ENCODE assay signal across 9 cellular contexts in the genomic region with DNA sequence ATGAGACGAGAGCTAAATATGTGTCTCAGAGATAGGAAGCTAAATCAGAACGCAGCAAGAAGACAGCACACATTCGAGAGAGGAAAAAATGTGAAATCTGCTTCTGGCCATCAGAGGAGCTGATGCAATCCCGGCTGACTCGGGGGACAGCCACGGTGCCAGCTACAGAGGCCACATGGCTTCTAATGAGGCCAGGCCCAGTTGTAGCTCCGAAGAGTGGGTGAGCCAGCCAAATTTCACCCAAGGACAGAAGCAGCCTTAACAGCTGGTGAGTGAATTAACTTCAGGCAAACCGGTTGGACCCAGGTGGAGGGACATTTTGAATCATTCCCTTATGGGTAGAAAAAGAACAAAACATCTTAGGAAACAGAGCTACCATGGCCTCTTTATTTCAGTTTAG.
A peak's percentile ranks its signal among the peaks of the same experiment; 100 is the strongest.
DNase-seq lines count a peak whose midpoint lies in the region; ATAC-seq and TF ChIP-seq lines count a peak whose summit lies in the region.
"Had no signal": no experiment of that assay in that cellular context is flagged by ENCODE, and none has a peak within 500 bp of the region (broad histone marks: within the 10 kb centered on the region; RNA-seq: fewer than 3 reads in every experiment).

No MANE protein-coding gene starts in this region.

- no peaks in the 10 kb centered on the region for H3F3A ChIP-seq in neural progenitor cell (ENCODE audit: low read depth)

- peaks cover 21% of the 10 kb centered on the region for H3K9me3 Mint-ChIP-seq in neural progenitor cell
- peaks cover 5% of the 10 kb centered on the region for H3K9me3 Mint-ChIP-seq in progenitor cell of endocrine pancreas (ENCODE audit: low read depth)

- DNase-seq in DMS 273 (lab: John Stamatoyannopoulos, UW; ENCODE audit: unreplicated experiment) (peak; percentile 87), NCI-H446 (lab: John Stamatoyannopoulos, UW) (peak; percentile 62 to 81), neural progenitor cell (ENCODE audit: low spot score) (no peak), progenitor cell of endocrine pancreas (ENCODE audit: low spot score, unreplicated experiment) (no peak), SK-N-DZ (ENCODE audit: low spot score) (no peak)
- DNase-seq: NCI-H1105 had no signal

- no peaks in the 10 kb centered on the region for H3K9me3 ChIP-seq in neural progenitor cell (ENCODE audit: low read depth)

- H3K27me3 Mint-ChIP-seq in neural progenitor cell (ENCODE audit: insufficient read depth, low read depth) = peaks cover 2% of the 10 kb centered on the region
- peaks cover 3% of the 10 kb centered on the region for H3K27me3 Mint-ChIP-seq in progenitor cell of endocrine pancreas

- no peak overlapping the region for H3K27ac Mint-ChIP-seq in neural progenitor cell
- H3K27ac Mint-ChIP-seq in progenitor cell of endocrine pancreas = no peak overlapping the region

- H3K36me3 Mint-ChIP-seq in neural progenitor cell = peaks cover 3% of the 10 kb centered on the region
- H3K36me3 Mint-ChIP-seq in progenitor cell of endocrine pancreas (ENCODE audit: insufficient read depth) = peaks cover 1% of the 10 kb centered on the region

- H3K4me1 ChIP-seq in neural progenitor cell = no peaks in the 10 kb centered on the region
- H3K4me1 ChIP-seq: parathyroid adenoma had no signal

- no peaks in the 10 kb centered on the region for H3K36me3 ChIP-seq in neural progenitor cell

- no peak for TF ChIP-seq CTCF in neural progenitor cell (IDR thresholded peaks at IDR 0.05)
- no peak for TF ChIP-seq CTCF in progenitor cell of endocrine pancreas (IDR thresholded peaks at IDR 0.05; ENCODE audit: unreplicated experiment)

- H3K4me2 ChIP-seq in neural progenitor cell = no peak overlapping the region

- H3K4me3 Mint-ChIP-seq in neural progenitor cell = no peak overlapping the region
- no peak overlapping the region for H3K4me3 Mint-ChIP-seq in progenitor cell of endocrine pancreas (ENCODE audit: low read depth)

- H2AFZ ChIP-seq in neural progenitor cell (replicated peaks) = peak overlapping the region; percentile 48
- H2AFZ ChIP-seq: parathyroid adenoma had no signal

- no peak for ATAC-seq in HG03175 (IDR thresholded peaks at IDR 0.05; ENCODE audit: unreplicated experiment)

- peaks cover 3% of the 10 kb centered on the region for H3K4me1 Mint-ChIP-seq in neural progenitor cell
- H3K4me1 Mint-ChIP-seq in progenitor cell of endocrine pancreas (ENCODE audit: low read depth) = no peaks in the 10 kb centered on the region

- H3K9ac ChIP-seq in neural progenitor cell = no peak overlapping the region
- H3K9ac ChIP-seq: parathyroid adenoma had no signal

- no peaks in the 10 kb centered on the region for H3K79me2 ChIP-seq in neural progenitor cell (ENCODE audit: low read depth)
- H3K79me2 ChIP-seq: parathyroid adenoma had no signal

- H4K20me1 ChIP-seq in neural progenitor cell (ENCODE audit: low read depth) = no peaks in the 10 kb centered on the region

- H3K4me3 ChIP-seq in neural progenitor cell = no peak overlapping the region

- H3K27ac ChIP-seq in cingulate gyrus (ENCODE audit: low read depth, low read length) (peak overlapping the region; percentile 42), neural progenitor cell (no peak overlapping the region)
- H3K27ac ChIP-seq: parathyroid adenoma had no signal

- H3K27me3 ChIP-seq in neural progenitor cell = no peaks in the 10 kb centered on the region

Comparison
In these comparisons a context has a peak if more than half of its experiments do, and no peak if none do; other contexts are left out.
1. DNase-seq: peak in DMS 273 (single experiment) and NCI-H446 (2 of 2); none in neural progenitor cell (single experiment), progenitor cell of endocrine pancreas (single experiment) and SK-N-DZ (single experiment).